ENCODE assay signal across 37 cellular contexts in genomic region chr3:11976976-11977375, GRCh38. TPM values are rescaled to one million over a fixed set of nuclear protein-coding genes. Genes with fewer than 3 reads are reported as not detected.
"Had no signal": no experiment of that assay in that cellular context is flagged by ENCODE, and none has a peak within 500 bp of the region (broad histone marks: within the 10 kb centered on the region; RNA-seq: fewer than 3 reads in every experiment).

No MANE protein-coding gene starts in this region.

- H3K9me3 ChIP-seq: MG63, SJCRH30 had no signal

- DNase-seq: Kasumi-1, KG1, MG63, NCI-H1048, NCI-H1092 treated with DMSO at 0.1 percent for 48 hours, NCI-H1105 treated with DMSO at 0.1 percent for 48 hours, NCI-H1417, NCI-H1436, NCI-H146, NCI-H1694, NCI-H187, NCI-H1930, NCI-H2029 treated with DMSO at 0.1 percent for 48 hours, NCI-H2081 treated with DMSO at 0.1 percent for 48 hours, NCI-H2171 treated with DMSO at 0.1 percent for 48 hours, NCI-H2227 treated with DMSO at 0.1 percent for 48 hours, NCI-H345, NCI-H446, NCI-H510A treated with DMSO at 0.1 percent for 48 hours, NCI-H524 treated with DMSO at 0.1 percent for 48 hours, NCI-H526 treated with DMSO at 0.1 percent for 48 hours, NCI-H774, PC-9, SHP77, SIG-M5, SJCRH30 had no signal

- H3K4me1 ChIP-seq: SJCRH30 had no signal

- H3K36me3 ChIP-seq: MG63, SJCRH30 had no signal

- H3K27ac ChIP-seq: PC-9, RWPE1, SJCRH30, SK-N-MC had no signal

- H3K4me3 ChIP-seq: K562, MG63, PC-9, SJCRH30, SK-N-MC had no signal

- ATAC-seq: K562, Panc1, Right ventricle myocardium inferior, SK-N-SH treated with all-trans-retinoic acid at 6 μM for 48 hours had no signal

RNA-seq across cellular contexts. Expression of gene SYN2, which starts 27.2 kb away (rescaled TPM):
- total RNA-seq: M059J, NCI-H460, OCI-LY7, RPMI7951, SJCRH30, SK-MEL-5 had no signal
